ENCODE assay signal across 8 cellular contexts in the genomic region with DNA sequence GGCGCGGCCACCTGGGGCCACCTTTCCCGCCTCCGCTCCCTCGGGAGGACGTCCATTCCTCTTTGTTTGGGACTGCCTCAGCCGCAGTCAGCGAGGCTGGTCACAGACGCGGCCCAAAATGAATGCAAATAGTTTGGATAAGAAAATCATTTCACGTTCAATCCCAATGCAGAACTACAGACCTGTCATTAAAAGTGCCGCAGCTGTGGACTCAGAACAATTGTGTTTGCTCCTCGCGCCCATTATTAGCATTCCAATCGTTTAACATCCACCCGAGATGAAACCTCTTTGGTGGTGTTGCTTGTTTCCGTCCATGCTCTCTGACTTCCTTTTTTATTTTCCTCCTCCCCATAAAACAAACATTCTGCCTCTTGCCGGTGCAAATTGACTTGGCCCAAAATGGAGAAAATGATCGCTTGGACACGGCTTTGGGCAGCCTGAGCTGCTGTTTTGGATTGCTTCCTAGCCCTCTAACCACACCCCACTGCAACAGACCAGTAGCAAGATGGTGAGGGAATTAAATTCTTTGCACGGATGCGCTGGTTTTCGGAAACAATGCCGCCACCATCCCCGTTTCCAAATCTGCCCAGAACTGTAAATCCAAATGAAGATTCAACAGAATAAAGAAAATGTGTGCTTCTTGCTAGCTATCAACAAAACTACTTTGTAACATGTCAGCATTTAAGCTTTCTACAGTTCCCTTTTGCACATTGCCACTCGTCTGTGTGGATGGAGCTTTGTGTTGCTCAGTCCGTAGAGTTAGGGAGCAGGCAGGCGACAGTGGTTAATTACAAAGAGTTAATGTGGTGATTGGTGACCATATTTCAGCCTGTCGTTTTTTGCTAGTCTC. TPM values are rescaled to one million over a fixed set of nuclear protein-coding genes. Genes with fewer than 3 reads are reported as not detected.
DNase-seq lines count a peak whose midpoint lies in the region; ATAC-seq and TF ChIP-seq lines count a peak whose summit lies in the region.

No MANE protein-coding gene starts in this region.

- H3K27ac Mint-ChIP-seq in activated naive CD4-positive, alpha-beta T cell treated with anti-CD3 and anti-CD28 coated beads, Interleukin-2, amount 50 U/mL, for 72 hours: peak overlapping the region; percentile 82 to 84

- H3K36me3 ChIP-seq in neutrophil: peaks cover 19% of the 10 kb centered on the region

- H3K9me3 ChIP-seq in neutrophil: no peaks in the 10 kb centered on the region

- no peaks in the 10 kb centered on the region for H3K27me3 ChIP-seq in neutrophil

- H3K4me3 ChIP-seq in neutrophil (ENCODE audit: low read depth in 1 of 2, low read length in 1 of 2): peak overlapping the region; percentile 95 to 97

- H3K4me1 ChIP-seq in neutrophil (ENCODE audit: control insufficient read depth in 1 of 2, insufficient read depth in 1 of 2, low read depth in 1 of 2, low read length in 1 of 2): peaks cover 34 to 38% of the 10 kb centered on the region in 2 experiments

- peak; percentile 7 for ATAC-seq in GM21528 (IDR thresholded peaks at IDR 0.05; ENCODE audit: low FRiP score, unreplicated experiment)
- no peak for ATAC-seq in activated naive CD4-positive, alpha-beta T cell treated with anti-CD3 and anti-CD28 coated beads, Interleukin-2, amount 50 U/mL, for 72 hours
- no peak for ATAC-seq in HG02840 (IDR thresholded peaks at IDR 0.05; ENCODE audit: low FRiP score, unreplicated experiment)

- no peak for TF ChIP-seq CTCF in neutrophil (IDR thresholded peaks at IDR 0.05)

- peak overlapping the region; percentile 82 for H3K27ac ChIP-seq in neutrophil

- DNase-seq in COLO668 (lab: John Stamatoyannopoulos, UW; ENCODE audit: unreplicated experiment): peak; percentile 13
- DNase-seq in NCI-H446 treated with DMSO at 0.1 percent for 48 hours (lab: John Stamatoyannopoulos, UW): peak; percentile 41
- DNase-seq in activated naive CD4-positive, alpha-beta T cell treated with anti-CD3 and anti-CD28 coated beads, Interleukin-2, amount 50 U/mL, for 72 hours (ENCODE audit: low spot score in 2 of 2): no peak
- DNase-seq in glomerular visceral epithelial cell (ENCODE audit: extremely low spot score): peak; percentile 60
- no peak for DNase-seq in posterior vena cava (ENCODE audit: low spot score)

- peaks cover 10 to 12% of the 10 kb centered on the region in 2 donors for H3K36me3 Mint-ChIP-seq in activated naive CD4-positive, alpha-beta T cell treated with anti-CD3 and anti-CD28 coated beads, Interleukin-2, amount 50 U/mL, for 72 hours

- H3K9me3 Mint-ChIP-seq in activated naive CD4-positive, alpha-beta T cell treated with anti-CD3 and anti-CD28 coated beads, Interleukin-2, amount 50 U/mL, for 72 hours: no peaks in the 10 kb centered on the region

- intact Hi-C loops in posterior vena cava (cut with DNase I): no loop called here

RNA-seq across cellular contexts. Expression of gene NLN, which starts 0.8 kb away (rescaled TPM):
- 10 to 100 TPM; 12.7 to 27.8 TPM for total RNA-seq in activated naive CD4-positive, alpha-beta T cell treated with anti-CD3 and anti-CD28 coated beads, Interleukin-2, amount 50 U/mL, for 72 hours
- 10 to 100 TPM; 17.6 to 20.4 TPM for total RNA-seq in posterior vena cava

RNA-seq across cellular contexts. Expression of gene SGTB, which starts 0.9 kb away (rescaled TPM):
- 10 to 100 TPM; 19.1 to 23.4 TPM for total RNA-seq in activated naive CD4-positive, alpha-beta T cell treated with anti-CD3 and anti-CD28 coated beads, Interleukin-2, amount 50 U/mL, for 72 hours
- total RNA-seq in posterior vena cava: 10 to 100 TPM; 22.0 to 35.4 TPM

Comparison
In these comparisons a context has a peak if more than half of its experiments do, and no peak if none do; other contexts are left out.
1. DNase-seq: peak in COLO668 (single experiment), NCI-H446 treated with DMSO at 0.1 percent for 48 hours (single experiment) and glomerular visceral epithelial cell (single experiment); none in activated naive CD4-positive, alpha-beta T cell treated with anti-CD3 and anti-CD28 coated beads, Interleukin-2, amount 50 U/mL, for 72 hours (0 of 2) and posterior vena cava (single experiment).